17 cellular contexts compared by ENCODE assay signal in genomic region chr7:129719980-129720732, GRCh38.
A peak's percentile ranks its signal among the peaks of the same experiment; 100 is the strongest.
DNase-seq lines count a peak whose midpoint lies in the region; ATAC-seq and TF ChIP-seq lines count a peak whose summit lies in the region.
"Had no signal": no experiment of that assay in that cellular context is flagged by ENCODE, and none has a peak within 500 bp of the region (broad histone marks: within the 10 kb centered on the region; RNA-seq: fewer than 3 reads in every experiment).

No MANE protein-coding gene starts in this region.

- H3K36me3 Mint-ChIP-seq in activated T-cell treated with anti-CD3 and anti-CD28 coated beads, Interleukin-2, amount 50 U/mL, for 24 hours (ENCODE audit: low read depth) = peaks cover 88% of the 10 kb centered on the region

- H3K4me1 ChIP-seq in upper lobe of right lung = no peaks in the 10 kb centered on the region
- H3K4me1 ChIP-seq: lower lobe of right lung, pancreas, suprapubic skin had no signal

- H3K4me3 ChIP-seq in upper lobe of right lung = no peak overlapping the region
- H3K4me3 ChIP-seq: lower lobe of right lung, pancreas, suprapubic skin had no signal

- H3K9me3 ChIP-seq in upper lobe of right lung = no peaks in the 10 kb centered on the region
- H3K9me3 ChIP-seq: lower lobe of right lung, pancreas, suprapubic skin had no signal

- H3K27ac Mint-ChIP-seq in activated T-cell treated with anti-CD3 and anti-CD28 coated beads, Interleukin-2, amount 50 U/mL, for 24 hours = peak overlapping the region; percentile 57
- H3K27ac Mint-ChIP-seq: CD4-positive, alpha-beta T cell had no signal

- no peaks in the 10 kb centered on the region for H3K27me3 Mint-ChIP-seq in activated T-cell treated with anti-CD3 and anti-CD28 coated beads, Interleukin-2, amount 50 U/mL, for 24 hours
- H3K27me3 Mint-ChIP-seq: CD4-positive, alpha-beta T cell had no signal

- intact Hi-C loops in upper lobe of right lung (cut with DNase I) = no loop called here

- no peaks in the 10 kb centered on the region for H3K9me3 Mint-ChIP-seq in activated T-cell treated with anti-CD3 and anti-CD28 coated beads, Interleukin-2, amount 50 U/mL, for 24 hours
- H3K9me3 Mint-ChIP-seq: CD4-positive, alpha-beta T cell had no signal

- ATAC-seq in upper lobe of right lung (peak; percentile 28), GM21737 (IDR thresholded peaks at IDR 0.05; ENCODE audit: unreplicated experiment) (no peak)
- no peak for ATAC-seq in stimulated activated naive CD8-positive, alpha-beta T cell treated with anti-CD3 and anti-CD28 coated beads, Interleukin-15, Interleukin-2, amounts not matched to agents 100 U/mL and 50 U/mL, for 24 hours

- H3K4me3 Mint-ChIP-seq in activated T-cell treated with anti-CD3 and anti-CD28 coated beads, Interleukin-2, amount 50 U/mL, for 24 hours = no peak overlapping the region
- H3K4me3 Mint-ChIP-seq: CD4-positive, alpha-beta T cell had no signal

- H3K36me3 ChIP-seq in upper lobe of right lung = peaks cover 70% of the 10 kb centered on the region

- no peak for TF ChIP-seq POLR2A in erythroblast (IDR thresholded peaks at IDR 0.05; ENCODE audit: low read length)

- no peak for TF ChIP-seq CTCF in upper lobe of right lung (IDR thresholded peaks at IDR 0.05)

- H3K27ac ChIP-seq in upper lobe of right lung = no peak overlapping the region
- H3K27ac ChIP-seq: lower lobe of right lung, pancreas, RWPE1, suprapubic skin had no signal

- H3K4me1 Mint-ChIP-seq in activated T-cell treated with anti-CD3 and anti-CD28 coated beads, Interleukin-2, amount 50 U/mL, for 24 hours (ENCODE audit: low read depth) = no peaks in the 10 kb centered on the region

- no peaks in the 10 kb centered on the region for H3K27me3 ChIP-seq in upper lobe of right lung
- H3K27me3 ChIP-seq: pancreas, suprapubic skin had no signal

- DNase-seq in activated T-cell treated with anti-CD3 and anti-CD28 coated beads, Interleukin-2, amount 50 U/mL, for 24 hours = no peak
- no peak for DNase-seq in activated T-cell treated with anti-CD3 and anti-CD28 coated beads, Interleukin-2, amount 50 U/mL, for 48 hours
- peak; percentile 66 for DNase-seq in NCI-H2171 (lab: John Stamatoyannopoulos, UW)
- peak; percentile 71 to 83 for DNase-seq in erythroblast (lab: John Stamatoyannopoulos, UW)
- no peak for DNase-seq in upper lobe of right lung
- no peak for DNase-seq in medulla oblongata (ENCODE audit: extremely low spot score)
- no peak for DNase-seq in stimulated activated naive CD8-positive, alpha-beta T cell treated with anti-CD3 and anti-CD28 coated beads, Interleukin-15, Interleukin-2, amounts not matched to agents 100 U/mL and 50 U/mL, for 24 hours
- DNase-seq: activated CD4-positive, CD25-positive, alpha-beta regulatory T cell; activated naive CD4-positive, alpha-beta T cell treated with Interleukin-2 at 50 U/mL for 16 hours; CD4-positive, alpha-beta T cell; H7; lower lobe of right lung; pancreas; stimulated activated CD4-positive, alpha-beta T cell treated with anti-CD3 and anti-CD28 coated beads, Interleukin-4, amount 100 ng/mL, for 24 hours had no signal

Comparison
In these comparisons a context has a peak if more than half of its experiments do, and no peak if none do; other contexts are left out.
1. DNase-seq: peak in NCI-H2171 (single experiment) and erythroblast (2 of 2); none in activated T-cell treated with anti-CD3 and anti-CD28 coated beads, Interleukin-2, amount 50 U/mL, for 24 hours (single experiment), activated T-cell treated with anti-CD3 and anti-CD28 coated beads, Interleukin-2, amount 50 U/mL, for 48 hours (0 of 2), upper lobe of right lung (single experiment), medulla oblongata (single experiment) and stimulated activated naive CD8-positive, alpha-beta T cell treated with anti-CD3 and anti-CD28 coated beads, Interleukin-15, Interleukin-2, amounts not matched to agents 100 U/mL and 50 U/mL, for 24 hours (single experiment).